In genomic region chr10:62053860-62054259, GRCh38 we compare ENCODE assay signal across 11 cellular contexts.
DNase-seq lines count a peak whose midpoint lies in the region; ATAC-seq lines count a peak whose summit lies in the region.
"Had no signal": no experiment of that assay in that cellular context is flagged by ENCODE, and none has a peak within 500 bp of the region (broad histone marks: within the 10 kb centered on the region; RNA-seq: fewer than 3 reads in every experiment).

No MANE protein-coding gene starts in this region.

- peak overlapping the region in 1 of 3 donors; percentile 18 for H3K9ac ChIP-seq in skeletal muscle tissue (ENCODE audit: low read depth in 1 of 3, low read length in 3 of 3)

- H3K27me3 Mint-ChIP-seq in CD8-positive, alpha-beta memory T cell = no peaks in the 10 kb centered on the region
- no peaks in the 10 kb centered on the region for H3K27me3 Mint-ChIP-seq in dendritic cell treated with granulocyte-macrophage colony-stimulating factor and Interleukin-4, amounts not matched to agents 40 ng/mL and 50 ng/mL, for 4 days

- H3K36me3 Mint-ChIP-seq in CD8-positive, alpha-beta memory T cell = peaks cover 21 to 94% (median 22%) of the 10 kb centered on the region in 3 donors
- peaks cover 75% of the 10 kb centered on the region for H3K36me3 Mint-ChIP-seq in dendritic cell treated with granulocyte-macrophage colony-stimulating factor and Interleukin-4, amounts not matched to agents 40 ng/mL and 50 ng/mL, for 4 days (ENCODE audit: low read depth)

- peak overlapping the region; percentile 1 for H3K4me3 ChIP-seq in CD8-positive, alpha-beta memory T cell (ENCODE audit: low read length)
- H3K4me3 ChIP-seq in skeletal muscle tissue (ENCODE audit: low read length in 3 of 3) = peak overlapping the region in 1 of 3 donors; percentile 54
- H3K4me3 ChIP-seq: cardiac muscle cell, PC-9 had no signal

- DNase-seq in CD8-positive, alpha-beta memory T cell = no peak
- peak; percentile 57 for DNase-seq in NCI-H146 (lab: John Stamatoyannopoulos, UW)
- no peak for DNase-seq in islet precursor cell
- DNase-seq in HuH-7 (ENCODE audit: low spot score) = no peak
- DNase-seq: activated CD4-positive, alpha-beta T cell treated with anti-CD3 and anti-CD28 coated beads for 48 hours; PC-9; stimulated activated CD4-positive, alpha-beta T cell treated with anti-CD3 and anti-CD28 coated beads, Interleukin-4, amount 100 ng/mL, for 4 hours had no signal

- H3K9me3 Mint-ChIP-seq in CD8-positive, alpha-beta memory T cell = no peaks in the 10 kb centered on the region
- no peaks in the 10 kb centered on the region for H3K9me3 Mint-ChIP-seq in dendritic cell treated with granulocyte-macrophage colony-stimulating factor and Interleukin-4, amounts not matched to agents 40 ng/mL and 50 ng/mL, for 4 days

- H3K27ac Mint-ChIP-seq in CD8-positive, alpha-beta memory T cell = peak overlapping the region; percentile 15 to 91 (median 64)
- H3K27ac Mint-ChIP-seq in dendritic cell treated with granulocyte-macrophage colony-stimulating factor and Interleukin-4, amounts not matched to agents 40 ng/mL and 50 ng/mL, for 4 days = peak overlapping the region; percentile 65

- peaks cover 25% of the 10 kb centered on the region for H3K36me3 ChIP-seq in CD8-positive, alpha-beta memory T cell (ENCODE audit: insufficient read depth, low read length)
- H3K36me3 ChIP-seq in skeletal muscle tissue (ENCODE audit: control insufficient read depth in 3 of 3, insufficient read depth in 3 of 3, low read length in 3 of 3) = peaks cover 12 to 33% (median 29%) of the 10 kb centered on the region in 3 donors
- H3K36me3 ChIP-seq: cardiac muscle cell had no signal

- H3K4me1 ChIP-seq in CD8-positive, alpha-beta memory T cell (ENCODE audit: insufficient read depth, low read length) = peaks cover 59% of the 10 kb centered on the region
- H3K4me1 ChIP-seq in skeletal muscle tissue (ENCODE audit: control insufficient read depth in 3 of 3, insufficient read depth in 3 of 3, low read length in 3 of 3) = peaks cover 60 to 72% (median 66%) of the 10 kb centered on the region in 3 donors

- CTCF ChIA-PET in CD8-positive, alpha-beta memory T cell (lab: Charles Lee) = interaction anchor here (0.8 to 1.6 kb wide), 3 partner anchors 16 to 191 kb away, joined by 3 to 9 read pairs (median 7); no protein-coding TSS in a partner anchor

- POLR2A ChIA-PET in CD8-positive, alpha-beta memory T cell (lab: Charles Lee) = no interaction called here

- no peaks in the 10 kb centered on the region for H3K9me3 ChIP-seq in CD8-positive, alpha-beta memory T cell (ENCODE audit: low read length)
- H3K9me3 ChIP-seq in skeletal muscle tissue (ENCODE audit: control insufficient read depth in 3 of 3, low read length in 3 of 3) = no peaks in the 10 kb centered on the region

- H3K4me3 Mint-ChIP-seq in CD8-positive, alpha-beta memory T cell = peak overlapping the region in 6 of 7 donors; percentile 18 to 67 (median 58)
- H3K4me3 Mint-ChIP-seq in dendritic cell treated with granulocyte-macrophage colony-stimulating factor and Interleukin-4, amounts not matched to agents 40 ng/mL and 50 ng/mL, for 4 days = no peak overlapping the region

- H3K4me1 Mint-ChIP-seq in CD8-positive, alpha-beta memory T cell = peaks cover 84 to 99% (median 95%) of the 10 kb centered on the region in 3 donors
- peaks cover 54% of the 10 kb centered on the region for H3K4me1 Mint-ChIP-seq in dendritic cell treated with granulocyte-macrophage colony-stimulating factor and Interleukin-4, amounts not matched to agents 40 ng/mL and 50 ng/mL, for 4 days (ENCODE audit: low read depth)

- no peaks in the 10 kb centered on the region for H3K27me3 ChIP-seq in CD8-positive, alpha-beta memory T cell (ENCODE audit: insufficient read depth, low read length, poor library complexity, severe bottlenecking)
- no peaks in the 10 kb centered on the region for H3K27me3 ChIP-seq in skeletal muscle tissue (ENCODE audit: control insufficient read depth in 3 of 3, insufficient read depth in 3 of 3, low read length in 3 of 3)
- H3K27me3 ChIP-seq: cardiac muscle cell had no signal

- H3K27ac ChIP-seq in CD8-positive, alpha-beta memory T cell (ENCODE audit: low read depth, low read length) = no peak overlapping the region
- H3K27ac ChIP-seq in skeletal muscle tissue (ENCODE audit: low read depth, low read length) = peak overlapping the region; percentile 96
- H3K27ac ChIP-seq: cardiac muscle cell, PC-9 had no signal

- ATAC-seq in GM21825 (IDR thresholded peaks at IDR 0.05; ENCODE audit: unreplicated experiment) = no peak

- intact Hi-C loops in dendritic cell treated with granulocyte-macrophage colony-stimulating factor and Interleukin-4, amounts not matched to agents 40 ng/mL and 50 ng/mL, for 4 days (cut with micrococcal nuclease) = no loop called here
